In genomic region chr17:1491406-1492248, GRCh38 we compare ENCODE assay signal across 1 cellular context.
TF ChIP-seq lines count a peak whose summit lies in the region.

No MANE protein-coding gene starts in this region.

TF ChIP-seq in IMR-90, 13 proteins besides CTCF, POLR2A, EP300 and RAD21:
- no peak for TF ChIP-seq SMC3 (IDR thresholded peaks at IDR 0.05; ENCODE audit: low read depth, low read length)
- TF ChIP-seq USF2 (IDR thresholded peaks at IDR 0.05; ENCODE audit: low read depth, low read length) = no peak
- TF ChIP-seq BHLHE40 (IDR thresholded peaks at IDR 0.05; ENCODE audit: low read depth, low read length) = no peak
- peak; percentile 33; the same call in 1 of the 2 replicates for TF ChIP-seq MXI1 (IDR thresholded peaks at IDR 0.05; ENCODE audit: borderline replicate concordance, low read depth, low read length)
- no peak for TF ChIP-seq FOS (IDR thresholded peaks at IDR 0.05; ENCODE audit: low read depth, low read length)
- TF ChIP-seq NFE2L2 (IDR thresholded peaks at IDR 0.05; ENCODE audit: low read depth, low read length) = no peak
- no peak for TF ChIP-seq ELK1 (IDR thresholded peaks at IDR 0.05; ENCODE audit: borderline replicate concordance, low read depth, low read length)
- TF ChIP-seq RCOR1 (IDR thresholded peaks at IDR 0.05; ENCODE audit: insufficient replicate concordance, low read length) = no peak
- peak; percentile 83; the same call in 1 of the 2 replicates for TF ChIP-seq MAZ (IDR thresholded peaks at IDR 0.05; ENCODE audit: borderline replicate concordance, low read depth, low read length)
- TF ChIP-seq CHD1 (IDR thresholded peaks at IDR 0.05; ENCODE audit: low read depth, low read length) = no peak
- TF ChIP-seq MAFK (IDR thresholded peaks at IDR 0.05; ENCODE audit: low read depth, low read length) = no peak
- TF ChIP-seq RFX5 (IDR thresholded peaks at IDR 0.05; ENCODE audit: low read depth, low read length) = no peak
- TF ChIP-seq CEBPB (IDR thresholded peaks at IDR 0.05; ENCODE audit: low read depth, low read length) = no peak
